ENCODE assay signal across 12 cellular contexts in genomic region chr22:23835773-23836144, GRCh38. TPM values are rescaled to one million over a fixed set of nuclear protein-coding genes. Genes with fewer than 3 reads are reported as not detected.
A peak's percentile ranks its signal among the peaks of the same experiment; 100 is the strongest.
DNase-seq lines count a peak whose midpoint lies in the region; ATAC-seq and TF ChIP-seq lines count a peak whose summit lies in the region.
"Had no signal": no experiment of that assay in that cellular context is flagged by ENCODE, and none has a peak within 500 bp of the region (broad histone marks: within the 10 kb centered on the region; RNA-seq: fewer than 3 reads in every experiment).

No MANE protein-coding gene starts in this region.

- H3K27ac ChIP-seq in right lobe of liver (no peak overlapping the region), stomach smooth muscle (ENCODE audit: low read length) (peak overlapping the region; percentile 37), sigmoid colon (no peak overlapping the region)
- H3K27ac ChIP-seq: A549 had no signal

- 56% methylated on average over 3 of the region's 9 CpGs for WGBS in right lobe of liver (ENCODE audit: insufficient coverage, low coverage, low lambda C conversion rate, missing lambda C conversion rate)
- WGBS in sigmoid colon, 2 donors = 62 to 70% methylated on average over 9 of the region's 9 CpGs

- no peaks in the 10 kb centered on the region for H3K9me3 Mint-ChIP-seq in activated CD4-positive, alpha-beta memory T cell treated with anti-CD3 and anti-CD28 coated beads for 36 hours
- no peaks in the 10 kb centered on the region for H3K9me3 Mint-ChIP-seq in activated CD4-positive, alpha-beta memory T cell treated with anti-CD3 and anti-CD28 coated beads, Interleukin-2, amount 10 ng/mL, durations not matched to agents 7 days and 5 days
- no peaks in the 10 kb centered on the region for H3K9me3 Mint-ChIP-seq in activated T-helper 17 cell treated with anti-CD3 and anti-CD28 coated beads, Interleukin-2, amount 50 U/mL, for 72 hours

- H3K27me3 Mint-ChIP-seq in activated CD4-positive, alpha-beta memory T cell treated with anti-CD3 and anti-CD28 coated beads for 36 hours = peaks cover 2% of the 10 kb centered on the region
- peaks cover 2% of the 10 kb centered on the region for H3K27me3 Mint-ChIP-seq in activated CD4-positive, alpha-beta memory T cell treated with anti-CD3 and anti-CD28 coated beads, Interleukin-2, amount 10 ng/mL, durations not matched to agents 7 days and 5 days
- no peaks in the 10 kb centered on the region for H3K27me3 Mint-ChIP-seq in activated T-helper 17 cell treated with anti-CD3 and anti-CD28 coated beads, Interleukin-2, amount 50 U/mL, for 72 hours

- DNase-seq in activated CD4-positive, alpha-beta memory T cell treated with anti-CD3 and anti-CD28 coated beads for 36 hours = no peak
- DNase-seq in activated CD4-positive, alpha-beta memory T cell treated with anti-CD3 and anti-CD28 coated beads, Interleukin-2, amount 10 ng/mL, durations not matched to agents 7 days and 5 days = no peak
- DNase-seq in right lobe of liver = peak; percentile 18 to 46 (median 35)
- DNase-seq in sigmoid colon = no peak
- no peak for DNase-seq in KBM-7
- DNase-seq: MG63, NCI-H2227 treated with DMSO at 0.1 percent for 48 hours, T-helper 9 cell had no signal

- peaks cover 0 to 5% (median 2%) of the 10 kb centered on the region in 4 donors for H3K36me3 ChIP-seq in right lobe of liver
- peaks cover 12 to 13% of the 10 kb centered on the region in 2 donors for H3K36me3 ChIP-seq in stomach smooth muscle (ENCODE audit: control insufficient read depth in 2 of 2, insufficient read depth in 2 of 2, low read length in 2 of 2)
- H3K36me3 ChIP-seq in sigmoid colon = peaks cover 0 to 39% (median 13%) of the 10 kb centered on the region in 4 donors

- peaks cover 19% of the 10 kb centered on the region for H3K4me1 Mint-ChIP-seq in activated CD4-positive, alpha-beta memory T cell treated with anti-CD3 and anti-CD28 coated beads for 36 hours (ENCODE audit: low read depth)
- peaks cover 23% of the 10 kb centered on the region for H3K4me1 Mint-ChIP-seq in activated CD4-positive, alpha-beta memory T cell treated with anti-CD3 and anti-CD28 coated beads, Interleukin-2, amount 10 ng/mL, durations not matched to agents 7 days and 5 days
- peaks cover 8% of the 10 kb centered on the region for H3K4me1 Mint-ChIP-seq in activated T-helper 17 cell treated with anti-CD3 and anti-CD28 coated beads, Interleukin-2, amount 50 U/mL, for 72 hours

- intact Hi-C loops in activated CD4-positive, alpha-beta memory T cell treated with anti-CD3 and anti-CD28 coated beads for 36 hours (cut with micrococcal nuclease) = no loop called here
- intact Hi-C loops in right lobe of liver (cut with DNase I) (no loop called here), sigmoid colon (cut with DNase I) (loop anchor here (2.0 kb wide), 1 partner anchor 63 kb away; the partner anchor contains the start of gene MMP11)

- no peak for TF ChIP-seq EP300 in sigmoid colon (IDR thresholded peaks at IDR 0.05)

- in situ Hi-C loops in KBM-7 (cut with MboI; ENCODE audit: low pct_unique_long_range_greater_than_20kb, low sequenced_read_pairs) = no loop called here

- no peak overlapping the region for H3K4me3 Mint-ChIP-seq in activated CD4-positive, alpha-beta memory T cell treated with anti-CD3 and anti-CD28 coated beads for 36 hours
- no peak overlapping the region for H3K4me3 Mint-ChIP-seq in activated CD4-positive, alpha-beta memory T cell treated with anti-CD3 and anti-CD28 coated beads, Interleukin-2, amount 10 ng/mL, durations not matched to agents 7 days and 5 days
- no peak overlapping the region for H3K4me3 Mint-ChIP-seq in activated T-helper 17 cell treated with anti-CD3 and anti-CD28 coated beads, Interleukin-2, amount 50 U/mL, for 72 hours

- H3K27ac Mint-ChIP-seq in activated CD4-positive, alpha-beta memory T cell treated with anti-CD3 and anti-CD28 coated beads for 36 hours = peak overlapping the region; percentile 9
- H3K27ac Mint-ChIP-seq in activated CD4-positive, alpha-beta memory T cell treated with anti-CD3 and anti-CD28 coated beads, Interleukin-2, amount 10 ng/mL, durations not matched to agents 7 days and 5 days = no peak overlapping the region
- H3K27ac Mint-ChIP-seq in activated T-helper 17 cell treated with anti-CD3 and anti-CD28 coated beads, Interleukin-2, amount 50 U/mL, for 72 hours = peak overlapping the region; percentile 56

- no peak overlapping the region for H3K4me3 ChIP-seq in right lobe of liver
- H3K4me3 ChIP-seq in stomach smooth muscle (ENCODE audit: low read length in 2 of 2) = no peak overlapping the region
- H3K4me3 ChIP-seq in sigmoid colon = no peak overlapping the region
- H3K4me3 ChIP-seq: A549, MG63 had no signal

- H3K9me3 ChIP-seq in right lobe of liver = no peaks in the 10 kb centered on the region
- H3K9me3 ChIP-seq in stomach smooth muscle (ENCODE audit: control insufficient read depth in 2 of 2, low read length in 2 of 2) = no peaks in the 10 kb centered on the region
- H3K9me3 ChIP-seq in sigmoid colon = no peaks in the 10 kb centered on the region
- H3K9me3 ChIP-seq: A549, MG63 had no signal

- no peak overlapping the region for H3K9ac ChIP-seq in stomach smooth muscle (ENCODE audit: low read length in 2 of 2)

- no peak for TF ChIP-seq POLR2A in right lobe of liver (IDR thresholded peaks at IDR 0.05)
- TF ChIP-seq POLR2A in sigmoid colon (IDR thresholded peaks at IDR 0.05) = no peak

- ATAC-seq in activated T-helper 17 cell treated with anti-CD3 and anti-CD28 coated beads, Interleukin-2, amount 50 U/mL, for 72 hours (replicated peaks) = no peak
- ATAC-seq in right lobe of liver = no peak
- ATAC-seq in HG03196 (IDR thresholded peaks at IDR 0.05; ENCODE audit: unreplicated experiment) = no peak
- ATAC-seq: A549 had no signal

- H3K4me1 ChIP-seq in right lobe of liver (peaks cover 0 to 7% (median 0%) of the 10 kb centered on the region in 4 donors), stomach smooth muscle (ENCODE audit: control insufficient read depth, insufficient read depth, low read length) (peaks cover 30% of the 10 kb centered on the region), sigmoid colon (peaks cover 0 to 26% (median 22%) of the 10 kb centered on the region in 4 donors)

- peaks cover 7% of the 10 kb centered on the region for H3K36me3 Mint-ChIP-seq in activated CD4-positive, alpha-beta memory T cell treated with anti-CD3 and anti-CD28 coated beads for 36 hours
- H3K36me3 Mint-ChIP-seq in activated CD4-positive, alpha-beta memory T cell treated with anti-CD3 and anti-CD28 coated beads, Interleukin-2, amount 10 ng/mL, durations not matched to agents 7 days and 5 days (ENCODE audit: low read depth) = peaks cover 4% of the 10 kb centered on the region
- peaks cover 14% of the 10 kb centered on the region for H3K36me3 Mint-ChIP-seq in activated T-helper 17 cell treated with anti-CD3 and anti-CD28 coated beads, Interleukin-2, amount 50 U/mL, for 72 hours (ENCODE audit: low read depth)

- CTCF ChIA-PET in activated CD4-positive, alpha-beta memory T cell treated with anti-CD3 and anti-CD28 coated beads for 36 hours (lab: Charles Lee) = no interaction called here
- CTCF ChIA-PET in activated CD4-positive, alpha-beta memory T cell treated with anti-CD3 and anti-CD28 coated beads, Interleukin-2, amount 10 ng/mL, durations not matched to agents 7 days and 5 days (lab: Charles Lee) = interaction anchor here (0.8 to 1.0 kb wide), 2 partner anchors 14 to 22 kb away, joined by 3 read pairs; partner anchors contain the start of gene SLC2A11

- POLR2A ChIA-PET in activated CD4-positive, alpha-beta memory T cell treated with anti-CD3 and anti-CD28 coated beads for 36 hours (lab: Charles Lee) = no interaction called here
- POLR2A ChIA-PET in activated CD4-positive, alpha-beta memory T cell treated with anti-CD3 and anti-CD28 coated beads, Interleukin-2, amount 10 ng/mL, durations not matched to agents 7 days and 5 days (lab: Charles Lee) = interaction anchor here (1.0 to 1.8 kb wide), 2 partner anchors 9 to 49 kb away, joined by 3 to 4 read pairs; partner anchors contain the start of gene SMARCB1

- no peaks in the 10 kb centered on the region for H3K27me3 ChIP-seq in right lobe of liver
- no peaks in the 10 kb centered on the region for H3K27me3 ChIP-seq in stomach smooth muscle (ENCODE audit: control insufficient read depth in 1 of 2, insufficient read depth in 2 of 2, low read length in 2 of 2)
- no peaks in the 10 kb centered on the region for H3K27me3 ChIP-seq in sigmoid colon
- H3K27me3 ChIP-seq: MG63 had no signal

- TF ChIP-seq CTCF in right lobe of liver (IDR thresholded peaks at IDR 0.05) (no peak), sigmoid colon (IDR thresholded peaks at IDR 0.05) (no peak)

RNA-seq across cellular contexts. Expression of gene DERL3, which starts 3.0 kb away (rescaled TPM):
- 1 to 10 TPM; 8.1 to 9.7 TPM for total RNA-seq in activated CD4-positive, alpha-beta memory T cell treated with anti-CD3 and anti-CD28 coated beads for 36 hours
- total RNA-seq in activated CD4-positive, alpha-beta memory T cell treated with anti-CD3 and anti-CD28 coated beads, Interleukin-2, amount 10 ng/mL, durations not matched to agents 7 days and 5 days = 1 to 10 TPM; 7.8 to 8.3 TPM
- 1 to 10 TPM; 5.0 to 9.3 TPM for total RNA-seq in activated T-helper 17 cell treated with anti-CD3 and anti-CD28 coated beads, Interleukin-2, amount 50 U/mL, for 72 hours
- total RNA-seq in right lobe of liver = 1 to 10 TPM; 1.1 to 7.1 (median 4.1) TPM
- under 1 TPM in 2 of 4 donors, not detected in 2; 0.28 to 0.36 TPM for total RNA-seq in sigmoid colon
- polyA plus RNA-seq in sigmoid colon = 10 to 100 TPM in 1 of 3 donors, 1 to 10 TPM in 2; 1.8 to 18.3 (median 5.1) TPM

RNA-seq across cellular contexts. Expression of gene SLC2A11, which starts 21.9 kb away (rescaled TPM):
- total RNA-seq in activated CD4-positive, alpha-beta memory T cell treated with anti-CD3 and anti-CD28 coated beads for 36 hours = 1 to 10 TPM; 6.8 to 8.9 TPM
- total RNA-seq in activated CD4-positive, alpha-beta memory T cell treated with anti-CD3 and anti-CD28 coated beads, Interleukin-2, amount 10 ng/mL, durations not matched to agents 7 days and 5 days = 1 to 10 TPM; 6.5 TPM
- total RNA-seq in activated T-helper 17 cell treated with anti-CD3 and anti-CD28 coated beads, Interleukin-2, amount 50 U/mL, for 72 hours = 1 to 10 TPM; 3.8 to 5.9 TPM
- 1 to 10 TPM; 2.9 to 7.1 (median 5.0) TPM for total RNA-seq in right lobe of liver
- 10 to 100 TPM; 13.8 to 23.5 (median 16.4) TPM for total RNA-seq in sigmoid colon
- 10 to 100 TPM in 1 of 3 donors, 1 to 10 TPM in 2; 4.8 to 12.5 (median 5.5) TPM for polyA plus RNA-seq in sigmoid colon

RNA-seq across cellular contexts. Expression of gene SMARCB1, which starts 49.0 kb away (rescaled TPM):
- total RNA-seq in activated CD4-positive, alpha-beta memory T cell treated with anti-CD3 and anti-CD28 coated beads for 36 hours = 10 to 100 TPM; 71.3 to 72.5 TPM
- 10 to 100 TPM; 65.6 to 66.9 TPM for total RNA-seq in activated CD4-positive, alpha-beta memory T cell treated with anti-CD3 and anti-CD28 coated beads, Interleukin-2, amount 10 ng/mL, durations not matched to agents 7 days and 5 days
- total RNA-seq in activated T-helper 17 cell treated with anti-CD3 and anti-CD28 coated beads, Interleukin-2, amount 50 U/mL, for 72 hours = 10 to 100 TPM; 51.4 to 70.1 TPM
- total RNA-seq in right lobe of liver = 10 to 100 TPM; 19.9 to 70.2 (median 25.3) TPM
- 10 to 100 TPM; 25.0 to 85.7 (median 45.5) TPM for total RNA-seq in sigmoid colon
- 10 to 100 TPM; 39.0 to 70.8 (median 43.9) TPM for polyA plus RNA-seq in sigmoid colon

RNA-seq across cellular contexts. Expression of gene MIF, which starts 58.4 kb away (rescaled TPM):
- 1,000 to 10,000 TPM; 1,215 to 1,240 TPM for total RNA-seq in activated CD4-positive, alpha-beta memory T cell treated with anti-CD3 and anti-CD28 coated beads for 36 hours
- total RNA-seq in activated CD4-positive, alpha-beta memory T cell treated with anti-CD3 and anti-CD28 coated beads, Interleukin-2, amount 10 ng/mL, durations not matched to agents 7 days and 5 days = 100 to 1,000 TPM; 836 to 882 TPM
- total RNA-seq in activated T-helper 17 cell treated with anti-CD3 and anti-CD28 coated beads, Interleukin-2, amount 50 U/mL, for 72 hours = 1,000 to 10,000 TPM; 1,250 to 1,556 TPM
- total RNA-seq in right lobe of liver = 100 to 1,000 TPM in 5 of 6 experiments, 10 to 100 TPM in 1; 79.4 to 561 (median 307) TPM
- total RNA-seq in sigmoid colon = 100 to 1,000 TPM; 159 to 296 (median 216) TPM
- 100 to 1,000 TPM; 333 to 684 (median 353) TPM for polyA plus RNA-seq in sigmoid colon

Comparison
In these comparisons a context has a peak if more than half of its experiments do, and no peak if none do; other contexts are left out.
1. DNase-seq: peak in right lobe of liver (3 of 3); none in activated CD4-positive, alpha-beta memory T cell treated with anti-CD3 and anti-CD28 coated beads for 36 hours (single experiment), activated CD4-positive, alpha-beta memory T cell treated with anti-CD3 and anti-CD28 coated beads, Interleukin-2, amount 10 ng/mL, durations not matched to agents 7 days and 5 days (single experiment), sigmoid colon (single experiment) and KBM-7 (single experiment).